ENCODE assay signal across 13 cellular contexts in the genomic region with DNA sequence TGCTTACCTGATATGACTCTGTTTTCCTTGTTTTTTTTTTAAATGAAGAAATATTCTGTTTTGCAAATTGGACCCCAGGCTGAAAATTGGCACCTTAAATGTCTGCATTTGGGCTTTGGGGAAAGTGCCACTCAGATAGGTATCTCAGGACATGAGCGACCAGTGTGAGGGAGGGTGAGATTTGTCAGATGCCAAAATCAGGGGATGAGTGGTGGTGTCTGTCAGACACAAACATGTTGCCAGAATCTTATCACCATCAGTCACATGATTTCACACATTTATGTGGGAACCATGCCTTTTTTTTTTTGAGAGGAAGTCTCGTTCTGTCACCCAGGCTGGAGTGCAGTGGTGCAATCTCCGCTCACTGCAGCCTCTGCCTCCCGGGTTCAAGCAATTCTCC.
DNase-seq lines count a peak whose midpoint lies in the region; ATAC-seq and TF ChIP-seq lines count a peak whose summit lies in the region.
"Had no signal": no experiment of that assay in that cellular context is flagged by ENCODE, and none has a peak within 500 bp of the region (broad histone marks: within the 10 kb centered on the region; RNA-seq: fewer than 3 reads in every experiment).

No MANE protein-coding gene starts in this region.

- H3K9me3 ChIP-seq in CD8-positive, alpha-beta memory T cell (ENCODE audit: low read length): no peaks in the 10 kb centered on the region
- H3K9me3 ChIP-seq in OCI-LY7 (ENCODE audit: low read length): no peaks in the 10 kb centered on the region

- no peaks in the 10 kb centered on the region for H3K36me3 ChIP-seq in CD8-positive, alpha-beta memory T cell (ENCODE audit: insufficient read depth, low read length)
- no peaks in the 10 kb centered on the region for H3K36me3 ChIP-seq in OCI-LY7 (ENCODE audit: insufficient read depth, low read length)
- H3K36me3 ChIP-seq: BLaER1 had no signal

- H3K36me3 Mint-ChIP-seq in CD8-positive, alpha-beta memory T cell: no peaks in the 10 kb centered on the region
- H3K36me3 Mint-ChIP-seq in immature natural killer cell: no peaks in the 10 kb centered on the region
- no peaks in the 10 kb centered on the region for H3K36me3 Mint-ChIP-seq in stimulated activated effector memory CD8-positive, alpha-beta T cell treated with anti-CD3 and anti-CD28 coated beads, Interleukin-12 subunit alpha, Interleukin-12 subunit beta, amount 100 ng/mL, for 72 hours
- no peaks in the 10 kb centered on the region for H3K36me3 Mint-ChIP-seq in glutamatergic neuron (ENCODE audit: unreplicated experiment)

- POLR2A ChIA-PET in CD8-positive, alpha-beta memory T cell (lab: Charles Lee): no interaction called here
- POLR2A ChIA-PET in OCI-LY7 (lab: Charles Lee): no interaction called here

- peaks cover 0 to 2% (median 0%) of the 10 kb centered on the region in 5 donors for H3K9me3 Mint-ChIP-seq in CD8-positive, alpha-beta memory T cell
- H3K9me3 Mint-ChIP-seq in immature natural killer cell (no peaks in the 10 kb centered on the region), glutamatergic neuron (ENCODE audit: unreplicated experiment) (no peaks in the 10 kb centered on the region)
- no peaks in the 10 kb centered on the region for H3K9me3 Mint-ChIP-seq in stimulated activated effector memory CD8-positive, alpha-beta T cell treated with anti-CD3 and anti-CD28 coated beads, Interleukin-12 subunit alpha, Interleukin-12 subunit beta, amount 100 ng/mL, for 72 hours
- H3K9me3 Mint-ChIP-seq: H9 had no signal

- no peaks in the 10 kb centered on the region for H3K4me1 ChIP-seq in CD8-positive, alpha-beta memory T cell (ENCODE audit: insufficient read depth, low read length)
- H3K4me1 ChIP-seq in OCI-LY7 (ENCODE audit: insufficient read depth, low read length, poor library complexity, severe bottlenecking): no peaks in the 10 kb centered on the region
- H3K4me1 ChIP-seq: BLaER1 had no signal

- no TSS peak for BruUV-seq in OCI-LY7 (replicated peaks; lab: Mats Ljungman, UMichigan)

- no peaks in the 10 kb centered on the region for H3K27me3 Mint-ChIP-seq in CD8-positive, alpha-beta memory T cell
- H3K27me3 Mint-ChIP-seq in immature natural killer cell (ENCODE audit: low read depth in 3 of 3) (peaks cover 5 to 12% (median 11%) of the 10 kb centered on the region in 3 donors), glutamatergic neuron (ENCODE audit: unreplicated experiment) (peaks cover 2% of the 10 kb centered on the region)

- ATAC-seq in stimulated activated effector memory CD8-positive, alpha-beta T cell treated with anti-CD3 and anti-CD28 coated beads, Interleukin-12 subunit alpha, Interleukin-12 subunit beta, amount 100 ng/mL, for 72 hours: peak; percentile 76

- CTCF ChIA-PET in CD8-positive, alpha-beta memory T cell (lab: Charles Lee): no interaction called here
- CTCF ChIA-PET in OCI-LY7 (lab: Charles Lee; ENCODE audit: unreplicated experiment): no interaction called here

- DNase-seq in activated gamma-delta T cell treated with Interleukin-2 at 50 U/mL for 16 hours (peak; percentile 10), activated gamma-delta T cell (lab: John Stamatoyannopoulos, UW) (no peak), immature natural killer cell (peak; percentile 73 to 75 (median 74)), glutamatergic neuron (no peak), OCI-LY7 (ENCODE audit: low spot score) (no peak)
- peak in 1 of 5 donors; percentile 22 for DNase-seq in CD8-positive, alpha-beta memory T cell
- no peak for DNase-seq in stimulated activated effector memory CD8-positive, alpha-beta T cell treated with anti-CD3 and anti-CD28 coated beads, Interleukin-12 subunit alpha, Interleukin-12 subunit beta, amount 100 ng/mL, for 72 hours (ENCODE audit: low spot score in 2 of 2)
- DNase-seq: 8988T, AML-193, DMS79, GOT3 had no signal

- H3K4me1 Mint-ChIP-seq in CD8-positive, alpha-beta memory T cell: peaks cover 14 to 19% (median 15%) of the 10 kb centered on the region in 3 donors
- H3K4me1 Mint-ChIP-seq in immature natural killer cell (peaks cover 27 to 43% of the 10 kb centered on the region in 2 donors), glutamatergic neuron (ENCODE audit: low read depth, unreplicated experiment) (no peaks in the 10 kb centered on the region)
- peaks cover 7% of the 10 kb centered on the region for H3K4me1 Mint-ChIP-seq in stimulated activated effector memory CD8-positive, alpha-beta T cell treated with anti-CD3 and anti-CD28 coated beads, Interleukin-12 subunit alpha, Interleukin-12 subunit beta, amount 100 ng/mL, for 72 hours

- no peaks in the 10 kb centered on the region for H3K79me2 ChIP-seq in OCI-LY7 (ENCODE audit: insufficient read depth, low read depth, low read length)

- no peak overlapping the region for H3K27ac ChIP-seq in CD8-positive, alpha-beta memory T cell (ENCODE audit: low read depth, low read length)
- H3K27ac ChIP-seq in OCI-LY7 (ENCODE audit: low read depth, low read length, poor library complexity, severe bottlenecking): no peak overlapping the region
- H3K27ac ChIP-seq: BLaER1 had no signal

- intact Hi-C loops in OCI-LY7 (cut with micrococcal nuclease; ENCODE audit: unreplicated experiment): no loop called here

- TF ChIP-seq CTCF in glutamatergic neuron (IDR thresholded peaks at IDR 0.05; ENCODE audit: partially characterized antibody, unreplicated experiment) (no peak), OCI-LY7 (conservative IDR thresholded peaks at IDR 0.05; ENCODE audit: low read length) (no peak)

- H4K20me1 ChIP-seq in OCI-LY7 (ENCODE audit: insufficient read depth, low read length): no peaks in the 10 kb centered on the region
- H4K20me1 ChIP-seq: BLaER1 had no signal

- H3K9me2 ChIP-seq in OCI-LY7 (ENCODE audit: insufficient read depth, low read length): no peaks in the 10 kb centered on the region

- peak overlapping the region; percentile 2 to 85 (median 56) for H3K27ac Mint-ChIP-seq in CD8-positive, alpha-beta memory T cell
- H3K27ac Mint-ChIP-seq in immature natural killer cell (peak overlapping the region; percentile 64 to 84 (median 72)), glutamatergic neuron (ENCODE audit: unreplicated experiment) (no peak overlapping the region)
- no peak overlapping the region for H3K27ac Mint-ChIP-seq in stimulated activated effector memory CD8-positive, alpha-beta T cell treated with anti-CD3 and anti-CD28 coated beads, Interleukin-12 subunit alpha, Interleukin-12 subunit beta, amount 100 ng/mL, for 72 hours

- H3K4me3 ChIP-seq in CD8-positive, alpha-beta memory T cell (ENCODE audit: low read length): no peak overlapping the region
- H3K4me3 ChIP-seq in OCI-LY7 (ENCODE audit: low read depth, low read length, poor library complexity, severe bottlenecking): no peak overlapping the region
- H3K4me3 ChIP-seq: BLaER1 had no signal

- no peaks in the 10 kb centered on the region for H3K27me3 ChIP-seq in CD8-positive, alpha-beta memory T cell (ENCODE audit: insufficient read depth, low read length, poor library complexity, severe bottlenecking)
- H3K27me3 ChIP-seq: BLaER1 had no signal

- no peak overlapping the region for H2AFZ ChIP-seq in OCI-LY7 (ENCODE audit: low read length)

- H3K4me2 ChIP-seq in OCI-LY7 (ENCODE audit: low read length): no peak overlapping the region
- H3K4me2 ChIP-seq: BLaER1 had no signal

- H3K4me3 Mint-ChIP-seq in CD8-positive, alpha-beta memory T cell: peak overlapping the region; percentile 4 to 85 (median 53)
- H3K4me3 Mint-ChIP-seq in immature natural killer cell: peak overlapping the region; percentile 57 to 85 (median 67)
- no peak overlapping the region for H3K4me3 Mint-ChIP-seq in stimulated activated effector memory CD8-positive, alpha-beta T cell treated with anti-CD3 and anti-CD28 coated beads, Interleukin-12 subunit alpha, Interleukin-12 subunit beta, amount 100 ng/mL, for 72 hours
- H3K4me3 Mint-ChIP-seq in glutamatergic neuron (ENCODE audit: unreplicated experiment): no peak overlapping the region
- H3K4me3 Mint-ChIP-seq: H9 had no signal

Comparison
In these comparisons a context has a peak if more than half of its experiments do, and no peak if none do; other contexts are left out.
1. DNase-seq: peak in activated gamma-delta T cell treated with Interleukin-2 at 50 U/mL for 16 hours (single experiment) and immature natural killer cell (3 of 3); none in activated gamma-delta T cell (single experiment), stimulated activated effector memory CD8-positive, alpha-beta T cell treated with anti-CD3 and anti-CD28 coated beads, Interleukin-12 subunit alpha, Interleukin-12 subunit beta, amount 100 ng/mL, for 72 hours (0 of 2), glutamatergic neuron (single experiment) and OCI-LY7 (single experiment).
2. H3K27ac Mint-ChIP-seq: peak in CD8-positive, alpha-beta memory T cell (8 of 8) and immature natural killer cell (6 of 6); none in stimulated activated effector memory CD8-positive, alpha-beta T cell treated with anti-CD3 and anti-CD28 coated beads, Interleukin-12 subunit alpha, Interleukin-12 subunit beta, amount 100 ng/mL, for 72 hours (single experiment) and glutamatergic neuron (single experiment).
3. H3K4me3 Mint-ChIP-seq: peak in CD8-positive, alpha-beta memory T cell (7 of 7) and immature natural killer cell (5 of 5); none in stimulated activated effector memory CD8-positive, alpha-beta T cell treated with anti-CD3 and anti-CD28 coated beads, Interleukin-12 subunit alpha, Interleukin-12 subunit beta, amount 100 ng/mL, for 72 hours (single experiment) and glutamatergic neuron (single experiment).